In genomic region chr2:151337643-151338042, GRCh38 we compare ENCODE assay signal across 31 cellular contexts. TPM values are rescaled to one million over a fixed set of nuclear protein-coding genes. Genes with fewer than 3 reads are reported as not detected.
DNase-seq lines count a peak whose midpoint lies in the region; ATAC-seq and TF ChIP-seq lines count a peak whose summit lies in the region.
"Had no signal": no experiment of that assay in that cellular context is flagged by ENCODE, and none has a peak within 500 bp of the region (broad histone marks: within the 10 kb centered on the region; RNA-seq: fewer than 3 reads in every experiment).

No MANE protein-coding gene starts in this region.

- H3K27ac Mint-ChIP-seq in osteocyte (ENCODE audit: unreplicated experiment): peak overlapping the region; percentile 19
- H3K27ac Mint-ChIP-seq: activated CD8-positive, alpha-beta memory T cell treated with anti-CD3 and anti-CD28 coated beads, Interleukin-2, amount 10 ng/mL, durations not matched to agents 7 days and 5 days; activated naive CD4-positive, alpha-beta T cell treated with anti-CD3 and anti-CD28 coated beads for 36 hours; CD8-positive, alpha-beta memory T cell; effector memory CD8-positive, alpha-beta T cell; IgD-negative memory B cell; WTC11 had no signal

- TF ChIP-seq CTCF in AG09319 (IDR thresholded peaks at IDR 0.05; ENCODE audit: low read depth, low read length): no peak
- TF ChIP-seq CTCF in osteocyte (IDR thresholded peaks at IDR 0.05): no peak

- no peaks in the 10 kb centered on the region for H3K27me3 Mint-ChIP-seq in osteocyte (ENCODE audit: unreplicated experiment)

- peaks cover 35% of the 10 kb centered on the region for H3K4me1 Mint-ChIP-seq in osteocyte (ENCODE audit: unreplicated experiment)
- H3K4me1 Mint-ChIP-seq: CD8-positive, alpha-beta memory T cell had no signal

- H3K36me3 Mint-ChIP-seq in osteocyte (ENCODE audit: unreplicated experiment): no peaks in the 10 kb centered on the region
- H3K36me3 Mint-ChIP-seq: activated CD8-positive, alpha-beta memory T cell treated with anti-CD3 and anti-CD28 coated beads, Interleukin-2, amount 10 ng/mL, durations not matched to agents 7 days and 5 days; natural killer cell treated with Interleukin-12 subunit alpha and Interleukin-12 subunit beta and Interleukin-15 and Interleukin-18, amount 100 ng/mL, for 72 hours had no signal

- DNase-seq in AG09319 (ENCODE audit: extremely low read depth, low read depth) (peak; percentile 38), LHCN-M2 (ENCODE audit: low read depth) (peak; percentile 58), fibroblast of gingiva (ENCODE audit: low read depth) (peak; percentile 86), osteocyte (ENCODE audit: extremely low spot score, unreplicated experiment) (no peak), NCI-H187 treated with DMSO at 0.1 percent for 48 hours (lab: John Stamatoyannopoulos, UW) (no peak), H4 (ENCODE audit: low spot score) (no peak)
- DNase-seq: activated CD4-positive, alpha-beta T cell treated with anti-CD3 and anti-CD28 coated beads, Interleukin-2, amount 50 U/mL, for 1 hour; activated CD8-positive, alpha-beta memory T cell treated with anti-CD3 and anti-CD28 coated beads, Interleukin-2, amount 10 ng/mL, durations not matched to agents 7 days and 5 days; activated naive CD4-positive, alpha-beta T cell treated with anti-CD3 and anti-CD28 coated beads for 36 hours; CD8-positive, alpha-beta memory T cell; cortex of kidney; DMS 273 treated with DMSO at 0.1 percent for 48 hours; effector memory CD8-positive, alpha-beta T cell; glutamatergic neuron; lower lobe of right lung; NCI-H1092; NCI-H187; NCI-H526; NK-92 treated with Interleukin-12 subunit alpha and Interleukin-12 subunit beta, amount 100 ng/mL, for 24 hours; SIG-M5; small intestine; transverse colon had no signal

- H3K4me3 Mint-ChIP-seq in osteocyte (ENCODE audit: unreplicated experiment): no peak overlapping the region
- H3K4me3 Mint-ChIP-seq: activated CD8-positive, alpha-beta memory T cell treated with anti-CD3 and anti-CD28 coated beads, Interleukin-2, amount 10 ng/mL, durations not matched to agents 7 days and 5 days; activated naive CD4-positive, alpha-beta T cell treated with anti-CD3 and anti-CD28 coated beads for 36 hours; CD8-positive, alpha-beta memory T cell; effector memory CD8-positive, alpha-beta T cell; IgD-negative memory B cell; natural killer cell treated with Interleukin-12 subunit alpha and Interleukin-12 subunit beta and Interleukin-15 and Interleukin-18, amount 100 ng/mL, for 72 hours; WTC11 had no signal

- no peak for ATAC-seq in GM21526 (IDR thresholded peaks at IDR 0.05; ENCODE audit: low FRiP score, unreplicated experiment)
- no peak for ATAC-seq in HG02571 (IDR thresholded peaks at IDR 0.05; ENCODE audit: unreplicated experiment)
- ATAC-seq: activated CD8-positive, alpha-beta memory T cell treated with anti-CD3 and anti-CD28 coated beads, Interleukin-2, amount 10 ng/mL, durations not matched to agents 7 days and 5 days; effector memory CD8-positive, alpha-beta T cell; esophagus mucosa; natural killer cell treated with Interleukin-12 subunit alpha and Interleukin-12 subunit beta and Interleukin-15 and Interleukin-18, amount 100 ng/mL, for 72 hours; Panc1 had no signal

- H3K9me3 Mint-ChIP-seq in osteocyte (ENCODE audit: unreplicated experiment): peaks cover 12% of the 10 kb centered on the region

RNA-seq across cellular contexts. Expression of gene TNFAIP6, which starts 19.7 kb away (rescaled TPM):
- total RNA-seq in LHCN-M2 (2014; rRNA removed) (20.3 and 21.3 TPM in 2 replicates), osteocyte (not detected in 2 replicates)
- 0.86 TPM for polyA plus RNA-seq in LHCN-M2 (2012)
- total RNA-seq in H4 (2014; rRNA removed; shearing (Covaris generic)): 1.5 and 5.6 TPM in 2 replicates
- total RNA-seq: activated CD8-positive, alpha-beta memory T cell treated with anti-CD3 and anti-CD28 coated beads, Interleukin-2, amount 10 ng/mL, durations not matched to agents 7 days and 5 days; activated naive CD4-positive, alpha-beta T cell treated with anti-CD3 and anti-CD28 coated beads for 36 hours; cardiac muscle cell; CD8-positive, alpha-beta memory T cell; G401 had no signal
- polyA plus RNA-seq: cardiac muscle cell; CD8-positive, alpha-beta memory T cell; IgD-negative memory B cell had no signal

RNA-seq across cellular contexts. Expression of gene NMI, which starts 48.2 kb away (rescaled TPM):
- total RNA-seq in LHCN-M2 (2014; rRNA removed) (5.5 and 9.2 TPM in 2 replicates), osteocyte (16.2 and 17.2 TPM in 2 replicates)
- polyA plus RNA-seq in LHCN-M2 (2012): 5.5 TPM
- total RNA-seq in H4 (2014; rRNA removed; shearing (Covaris generic)): 23.0 and 23.6 TPM in 2 replicates
- total RNA-seq: G401 had no signal

Comparison
In these comparisons a context has a peak if more than half of its experiments do, and no peak if none do; other contexts are left out.
1. DNase-seq: peak in AG09319 (single experiment), LHCN-M2 (single experiment) and fibroblast of gingiva (single experiment); none in osteocyte (single experiment), NCI-H187 treated with DMSO at 0.1 percent for 48 hours (single experiment) and H4 (single experiment).